19 cellular contexts compared by ENCODE assay signal in the genomic region with DNA sequence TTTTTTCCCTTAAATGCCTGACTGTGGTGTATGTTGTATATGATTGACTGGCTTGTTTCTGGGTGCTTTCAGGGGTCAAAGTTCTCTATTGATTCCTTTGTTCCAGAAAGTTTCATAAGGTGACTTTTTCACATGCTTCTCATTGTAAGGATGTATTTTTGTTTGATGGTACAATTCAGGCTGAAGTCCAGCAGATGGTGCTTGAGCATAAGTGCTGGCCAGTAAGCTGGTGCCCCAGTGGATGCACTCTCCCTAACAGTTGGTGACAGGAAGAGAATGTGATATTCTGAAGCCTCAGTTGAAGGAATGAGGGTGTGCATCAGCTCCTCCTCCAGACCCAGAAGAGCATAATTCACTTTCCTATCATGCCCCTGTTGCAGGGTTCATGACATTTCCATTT.
A peak's percentile ranks its signal among the peaks of the same experiment; 100 is the strongest.
DNase-seq lines count a peak whose midpoint lies in the region; ATAC-seq and TF ChIP-seq lines count a peak whose summit lies in the region.
"Had no signal": no experiment of that assay in that cellular context is flagged by ENCODE, and none has a peak within 500 bp of the region (broad histone marks: within the 10 kb centered on the region; RNA-seq: fewer than 3 reads in every experiment).

No MANE protein-coding gene starts in this region.

- H3K9me3 ChIP-seq in Caco-2: no peaks in the 10 kb centered on the region

- no peak overlapping the region for H2BK120ac ChIP-seq in mesendoderm (ENCODE audit: low read depth, low read length)

- H4K5ac ChIP-seq in mesendoderm (ENCODE audit: low read length): no peak overlapping the region

- no peaks in the 10 kb centered on the region for H3K27me3 Mint-ChIP-seq in Caco-2 (ENCODE audit: insufficient read depth, unreplicated experiment)
- H3K27me3 Mint-ChIP-seq: activated CD4-positive, alpha-beta memory T cell treated with anti-CD3 and anti-CD28 coated beads for 36 hours; IgD-negative memory B cell; naive thymus-derived CD4-positive, alpha-beta T cell had no signal

- no peak overlapping the region for H3K4me3 ChIP-seq in Caco-2 (ENCODE audit: low read depth, low read length)
- no peak overlapping the region for H3K4me3 ChIP-seq in mesendoderm (ENCODE audit: low read length)
- H3K4me3 ChIP-seq: sigmoid colon had no signal

- no peak overlapping the region for H2BK5ac ChIP-seq in mesendoderm (ENCODE audit: low read length)

- H3K36me3 Mint-ChIP-seq in Caco-2 (ENCODE audit: insufficient read depth, unreplicated experiment): no peaks in the 10 kb centered on the region
- H3K36me3 Mint-ChIP-seq: IgD-negative memory B cell had no signal

- H3K23ac ChIP-seq in mesendoderm (ENCODE audit: low read length): no peak overlapping the region

- CTCF ChIA-PET in Caco-2 (lab: Charles Lee): interaction anchor here (0.8 to 1.2 kb wide), 2 partner anchors 32 to 46 kb away, joined by 3 to 8 read pairs; no protein-coding TSS in a partner anchor

- H3K79me2 ChIP-seq in mesendoderm (ENCODE audit: control insufficient read depth, insufficient read depth, low read length): no peaks in the 10 kb centered on the region

- H3K9me3 Mint-ChIP-seq in Caco-2 (ENCODE audit: unreplicated experiment): no peaks in the 10 kb centered on the region

- H3K27ac Mint-ChIP-seq in Caco-2 (ENCODE audit: unreplicated experiment): no peak overlapping the region
- H3K27ac Mint-ChIP-seq: activated CD4-positive, alpha-beta memory T cell treated with anti-CD3 and anti-CD28 coated beads for 36 hours; IgD-negative memory B cell; naive thymus-derived CD4-positive, alpha-beta T cell had no signal

- no peak overlapping the region for H2AK5ac ChIP-seq in mesendoderm (ENCODE audit: low read length)

- H3K4me3 Mint-ChIP-seq in Caco-2 (ENCODE audit: unreplicated experiment): no peak overlapping the region
- H3K4me3 Mint-ChIP-seq: activated CD4-positive, alpha-beta memory T cell treated with anti-CD3 and anti-CD28 coated beads for 36 hours; IgD-negative memory B cell; naive thymus-derived CD4-positive, alpha-beta T cell had no signal

- H2BK15ac ChIP-seq in mesendoderm (replicated peaks; ENCODE audit: low read depth): no peak overlapping the region

- peak; percentile 26 to 45 for DNase-seq in Caco-2
- DNase-seq in HT-29 (ENCODE audit: low spot score): peak; percentile 25
- DNase-seq in SK-MEL-5 (ENCODE audit: low read depth, low spot score): peak; percentile 57
- peak; percentile 56 for DNase-seq in mesendoderm
- no peak for DNase-seq in erythroblast (lab: John Stamatoyannopoulos, UW)
- no peak for DNase-seq in GM19240 (ENCODE audit: insufficient read length, low spot score)
- DNase-seq: activated CD4-positive, alpha-beta memory T cell treated with anti-CD3 and anti-CD28 coated beads for 36 hours; C1 segment of cervical spinal cord; effector memory CD4-positive, alpha-beta T cell; foreskin melanocyte; kidney glomerular epithelial cell; naive thymus-derived CD4-positive, alpha-beta T cell; NCI-H187 treated with DMSO at 0.1 percent for 48 hours; sigmoid colon; stimulated activated naive CD8-positive, alpha-beta T cell treated with anti-CD3 and anti-CD28 coated beads, Interleukin-15, Interleukin-2, amounts not matched to agents 100 U/mL and 50 U/mL, for 24 hours; T-helper 9 cell had no signal

- H4K8ac ChIP-seq in mesendoderm (ENCODE audit: low read depth, low read length): no peak overlapping the region

- intact Hi-C loops in Caco-2 (cut with micrococcal nuclease; ENCODE audit: unreplicated experiment): loop anchor here (1.0 to 10.0 kb wide), 3 partner anchors 31 to 316 kb away; no protein-coding TSS in a partner anchor

- H3K4me1 Mint-ChIP-seq in Caco-2 (ENCODE audit: low read depth, unreplicated experiment): no peaks in the 10 kb centered on the region
- H3K4me1 Mint-ChIP-seq: naive thymus-derived CD4-positive, alpha-beta T cell had no signal

- H3K56ac ChIP-seq in mesendoderm (ENCODE audit: low read length): no peak overlapping the region

- H3K27me3 ChIP-seq in Caco-2 (replicated peaks; ENCODE audit: control insufficient read depth, insufficient read depth, low read length): no peaks in the 10 kb centered on the region; the same call in 1 of the 2 replicates
- H3K27me3 ChIP-seq in mesendoderm (ENCODE audit: insufficient read depth, low read length, poor library complexity): no peaks in the 10 kb centered on the region
- H3K27me3 ChIP-seq: sigmoid colon had no signal

- in situ Hi-C loops in SK-MEL-5 (cut with HindIII; ENCODE audit: low pct_unique_long_range_greater_than_20kb, low sequenced_read_pairs): no loop called here

- H3K4me2 ChIP-seq in mesendoderm (ENCODE audit: low read length): no peak overlapping the region

- TF ChIP-seq POLR2A in erythroblast (IDR thresholded peaks at IDR 0.05; ENCODE audit: low read length): no peak

- H3K9ac ChIP-seq in mesendoderm (ENCODE audit: low read length): no peak overlapping the region

- H3K27ac ChIP-seq in mesendoderm (ENCODE audit: low read depth, low read length): no peak overlapping the region
- H3K27ac ChIP-seq: sigmoid colon had no signal

- H3K18ac ChIP-seq in mesendoderm (ENCODE audit: low read length): no peak overlapping the region

- TF ChIP-seq CTCF in Caco-2 (IDR thresholded peaks at IDR 0.05; ENCODE audit: insufficient read depth in 1 of 2, low read depth in 1 of 2, low read length in 1 of 2, severe bottlenecking in 1 of 2, unreplicated experiment in 1 of 2): peak in 1 of 2 experiments; percentile 53

- H3K4ac ChIP-seq in mesendoderm (ENCODE audit: low read depth, low read length): no peak overlapping the region

- H3K36me3 ChIP-seq in Caco-2 (ENCODE audit: control insufficient read depth, insufficient read depth, low read length) (no peaks in the 10 kb centered on the region), mesendoderm (ENCODE audit: control insufficient read depth, insufficient read depth, low read length) (no peaks in the 10 kb centered on the region)
- H3K36me3 ChIP-seq: sigmoid colon had no signal

- POLR2A ChIA-PET in Caco-2 (lab: Charles Lee): no interaction called here

- ATAC-seq in GM18520 (IDR thresholded peaks at IDR 0.05; ENCODE audit: unreplicated experiment): no peak
- no peak for ATAC-seq in GM18867 (IDR thresholded peaks at IDR 0.05; ENCODE audit: unreplicated experiment)
- ATAC-seq: naive thymus-derived CD4-positive, alpha-beta T cell; stimulated activated naive CD8-positive, alpha-beta T cell treated with anti-CD3 and anti-CD28 coated beads, Interleukin-15, Interleukin-2, amounts not matched to agents 100 U/mL and 50 U/mL, for 24 hours had no signal

- H3K4me1 ChIP-seq in Caco-2 (no peaks in the 10 kb centered on the region), mesendoderm (ENCODE audit: control insufficient read depth, low read depth, low read length) (no peaks in the 10 kb centered on the region)
- H3K4me1 ChIP-seq: sigmoid colon had no signal

- no peaks in the 10 kb centered on the region for H3K79me1 ChIP-seq in mesendoderm (ENCODE audit: low read length)

- no TSS peak for BruUV-seq in Caco-2 (replicated peaks; lab: Mats Ljungman, UMichigan)

Comparison
In these comparisons a context has a peak if more than half of its experiments do, and no peak if none do; other contexts are left out.
1. DNase-seq: peak in Caco-2 (2 of 2), HT-29 (single experiment), SK-MEL-5 (single experiment) and mesendoderm (single experiment); none in erythroblast (0 of 2) and GM19240 (single experiment).